ENCODE assay signal across 8 cellular contexts in the genomic region with DNA sequence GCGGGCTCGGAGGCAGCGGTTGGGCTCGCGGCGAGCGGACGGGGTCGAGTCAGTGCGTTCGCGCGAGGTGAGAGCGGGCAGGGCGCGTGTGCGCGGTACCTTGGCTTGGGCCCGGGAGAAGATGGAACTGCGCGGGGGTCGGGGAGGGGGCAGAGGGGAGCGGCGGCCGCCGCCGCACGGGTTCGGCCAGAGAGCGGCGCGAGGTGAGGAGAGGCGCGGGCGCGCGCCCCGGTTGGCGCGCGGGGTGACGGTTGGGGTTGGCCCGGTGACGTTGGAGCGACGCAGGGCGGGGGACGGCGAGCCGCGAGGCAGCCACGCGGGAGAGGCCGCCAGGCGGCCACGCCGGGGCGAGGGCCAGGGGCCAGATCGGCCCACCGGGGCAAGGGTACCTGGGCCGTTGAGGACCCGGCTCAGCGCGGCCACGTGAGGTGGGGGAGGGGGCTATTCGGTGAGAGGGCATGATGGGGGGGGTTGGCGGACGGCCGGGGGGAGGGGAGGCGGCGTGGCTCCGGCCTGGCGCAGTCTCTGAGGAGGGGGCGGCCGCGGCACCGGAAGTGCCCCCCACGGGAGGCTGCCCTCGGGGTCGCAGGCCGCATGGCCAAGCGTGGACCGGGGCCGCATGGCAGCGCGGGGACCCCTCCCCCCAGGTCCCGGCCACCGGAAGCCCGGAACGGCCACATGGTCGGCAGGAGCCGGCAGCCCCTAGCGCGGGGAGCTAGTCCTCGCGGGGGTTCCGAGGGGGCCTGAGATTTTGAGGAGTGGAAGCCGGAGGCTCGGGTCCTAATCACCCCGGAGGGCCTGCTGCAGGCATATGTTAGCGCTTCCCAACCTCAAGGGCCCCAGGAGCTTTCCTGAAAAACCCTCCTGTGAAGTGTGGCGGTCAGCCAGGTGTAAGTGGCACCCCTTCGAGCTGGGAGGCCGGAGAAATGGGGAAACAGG. TPM values are rescaled to one million over a fixed set of nuclear protein-coding genes. Genes with fewer than 3 reads are reported as not detected.
DNase-seq lines count a peak whose midpoint lies in the region; ATAC-seq, FAIRE-seq and TF ChIP-seq lines count a peak whose summit lies in the region.

No MANE protein-coding gene starts in this region.

- POLR2A ChIA-PET in activated B cell treated with CpG ODN at 0.5 μM for 24 hours (lab: Charles Lee): interaction anchor here (0.6 to 3.8 kb wide), 11 partner anchors 22 to 537 kb away, joined by 3 to 62 read pairs (median 7); partner anchors contain the start of genes ACAP1, CD68, NEURL4 and PHF23

- peak overlapping the region; percentile 83 to 96 for H3K9ac ChIP-seq in liver (ENCODE audit: low read depth in 1 of 2, low read length in 2 of 2)

- no peaks in the 10 kb centered on the region for H3K9me3 ChIP-seq in DOHH2 (ENCODE audit: control insufficient read depth, insufficient read depth, low read length)
- no peaks in the 10 kb centered on the region for H3K9me3 ChIP-seq in liver (ENCODE audit: control insufficient read depth in 4 of 4, low read length in 3 of 4)

- H3K4me1 Mint-ChIP-seq in activated B cell treated with CpG ODN at 0.5 μM for 24 hours: peaks cover 46% of the 10 kb centered on the region
- H3K4me1 Mint-ChIP-seq in dendritic cell treated with granulocyte-macrophage colony-stimulating factor and Interleukin-4, amounts not matched to agents 40 ng/mL and 50 ng/mL, for 4 days (ENCODE audit: low read depth): peaks cover 44% of the 10 kb centered on the region

- no peaks in the 10 kb centered on the region for H3K9me3 Mint-ChIP-seq in activated B cell treated with CpG ODN at 0.5 μM for 24 hours
- no peaks in the 10 kb centered on the region for H3K9me3 Mint-ChIP-seq in dendritic cell treated with granulocyte-macrophage colony-stimulating factor and Interleukin-4, amounts not matched to agents 40 ng/mL and 50 ng/mL, for 4 days

- H3K36me3 Mint-ChIP-seq in activated B cell treated with CpG ODN at 0.5 μM for 24 hours (ENCODE audit: low read depth): peaks cover 56% of the 10 kb centered on the region
- H3K36me3 Mint-ChIP-seq in dendritic cell treated with granulocyte-macrophage colony-stimulating factor and Interleukin-4, amounts not matched to agents 40 ng/mL and 50 ng/mL, for 4 days (ENCODE audit: low read depth): peaks cover 53% of the 10 kb centered on the region

- no peak for TF ChIP-seq RAD21 in liver (IDR thresholded peaks at IDR 0.05)

- H3K36me3 ChIP-seq in DOHH2 (ENCODE audit: control insufficient read depth, low read length) (peaks cover 54% of the 10 kb centered on the region), liver (ENCODE audit: control insufficient read depth in 4 of 4, insufficient read depth in 3 of 4, low read depth in 1 of 4, low read length in 3 of 4) (peaks cover 16 to 31% (median 28%) of the 10 kb centered on the region in 4 donors)

- H3K9me2 ChIP-seq in DOHH2 (replicated peaks; ENCODE audit: control insufficient read depth, low read length): no peaks in the 10 kb centered on the region

- peak overlapping the region; percentile 99 for H3K27ac Mint-ChIP-seq in activated B cell treated with CpG ODN at 0.5 μM for 24 hours
- peak overlapping the region; percentile 95 for H3K27ac Mint-ChIP-seq in dendritic cell treated with granulocyte-macrophage colony-stimulating factor and Interleukin-4, amounts not matched to agents 40 ng/mL and 50 ng/mL, for 4 days

- H3K4me1 ChIP-seq in DOHH2 (ENCODE audit: control insufficient read depth, low read length): peaks cover 36% of the 10 kb centered on the region
- H3K4me1 ChIP-seq in liver (ENCODE audit: control insufficient read depth in 4 of 4, insufficient read depth in 4 of 4, low read length in 3 of 4): peaks cover 7 to 33% (median 21%) of the 10 kb centered on the region in 4 donors

- H3K4me3 Mint-ChIP-seq in activated B cell treated with CpG ODN at 0.5 μM for 24 hours: peak overlapping the region; percentile 96
- peak overlapping the region; percentile 94 for H3K4me3 Mint-ChIP-seq in dendritic cell treated with granulocyte-macrophage colony-stimulating factor and Interleukin-4, amounts not matched to agents 40 ng/mL and 50 ng/mL, for 4 days

- WGBS in liver: under 1% methylated on average over 104 of the region's 104 CpGs

- H3K27ac ChIP-seq in DOHH2 (ENCODE audit: low read depth, low read length) (peak overlapping the region; percentile 87), liver (ENCODE audit: low read depth in 1 of 2, low read length in 2 of 2) (peak overlapping the region; percentile 96 to 99)

- peak; percentile 55 for DNase-seq in activated B cell treated with CpG ODN at 0.5 μM for 24 hours
- DNase-seq in stimulated activated CD8-positive, alpha-beta memory T cell treated with anti-CD3 and anti-CD28 coated beads, Interleukin-7, amount 100 ng/mL, for 4 hours (ENCODE audit: low read depth in 2 of 2): peak; percentile 17 to 41
- DNase-seq in GM19239 (ENCODE audit: insufficient read length, low spot score): no peak

- TF ChIP-seq CTCF in DOHH2 (IDR thresholded peaks at IDR 0.05; ENCODE audit: low read depth, low read length, poor library complexity, severe bottlenecking) (no peak), activated B cell treated with CpG ODN at 0.5 μM for 24 hours (IDR thresholded peaks at IDR 0.05) (no peak), liver (IDR thresholded peaks at IDR 0.05; ENCODE audit: low read depth, low read length, missing input control) (no peak)

- H3K27me3 Mint-ChIP-seq in activated B cell treated with CpG ODN at 0.5 μM for 24 hours: no peaks in the 10 kb centered on the region
- no peaks in the 10 kb centered on the region for H3K27me3 Mint-ChIP-seq in dendritic cell treated with granulocyte-macrophage colony-stimulating factor and Interleukin-4, amounts not matched to agents 40 ng/mL and 50 ng/mL, for 4 days

- peak overlapping the region; percentile 73 for H3K4me2 ChIP-seq in DOHH2 (ENCODE audit: low read length)

- intact Hi-C loops in activated B cell treated with CpG ODN at 0.5 μM for 24 hours (cut with micrococcal nuclease): loop anchor here (1.0 to 2.0 kb wide), 13 partner anchors 7 to 379 kb away; partner anchors contain the start of genes ELP5, GABARAP, GPS2 and NEURL4
- intact Hi-C loops in dendritic cell treated with granulocyte-macrophage colony-stimulating factor and Interleukin-4, amounts not matched to agents 40 ng/mL and 50 ng/mL, for 4 days (cut with micrococcal nuclease): loop anchor here (5.0 kb wide), 1 partner anchor 56 kb away; the partner anchor contains the start of genes CTDNEP1 and ELP5

- H3K79me2 ChIP-seq in DOHH2 (ENCODE audit: control insufficient read depth, low read length): peaks cover 49% of the 10 kb centered on the region

- peaks cover 50% of the 10 kb centered on the region for H3F3A ChIP-seq in DOHH2 (ENCODE audit: control insufficient read depth, insufficient read depth)

- H4K20me1 ChIP-seq in DOHH2 (ENCODE audit: control insufficient read depth, insufficient read depth, low read depth, low read length): peaks cover 28% of the 10 kb centered on the region

- CTCF ChIA-PET in activated B cell treated with CpG ODN at 0.5 μM for 24 hours (lab: Charles Lee): interaction anchor here (1.1 to 1.8 kb wide), 2 partner anchors 29 to 262 kb away, joined by 4 read pairs; partner anchors contain the start of gene ACAP1

- ATAC-seq in HG03442 (IDR thresholded peaks at IDR 0.05; ENCODE audit: unreplicated experiment): peak; percentile 6
- ATAC-seq in activated B cell treated with CpG ODN at 0.5 μM for 24 hours (ENCODE audit: low read depth): no peak
- no peak for ATAC-seq in GM18858 (IDR thresholded peaks at IDR 0.05; ENCODE audit: unreplicated experiment)

- no peaks in the 10 kb centered on the region for H3K27me3 ChIP-seq in DOHH2 (ENCODE audit: control insufficient read depth, low read length)
- H3K27me3 ChIP-seq in liver (ENCODE audit: control insufficient read depth in 4 of 4, insufficient read depth in 4 of 4, low read length in 3 of 4): no peaks in the 10 kb centered on the region

- no peak for FAIRE-seq in GM19239 (lab: Jason Lieb, UNC)

- peak overlapping the region; percentile 84 for H3K4me3 ChIP-seq in DOHH2 (ENCODE audit: low read length)
- H3K4me3 ChIP-seq in liver (ENCODE audit: low read depth in 1 of 3, low read length in 3 of 3): peak overlapping the region; percentile 92 to 95 (median 93)

TF ChIP-seq in liver, 16 proteins besides CTCF, POLR2A, EP300 and RAD21 (continues in another document):
- TF ChIP-seq HNF4A (conservative IDR thresholded peaks at IDR 0.05): no peak
- no peak for TF ChIP-seq SP1 (IDR thresholded peaks at IDR 0.05)
- no peak for TF ChIP-seq MAX (IDR thresholded peaks at IDR 0.05)
- no peak for TF ChIP-seq GABPA (IDR thresholded peaks at IDR 0.05 in 1 of 2, conservative IDR thresholded peaks at IDR 0.05 in 1 of 2)
- TF ChIP-seq FOXA1 (IDR thresholded peaks at IDR 0.05): no peak
- no peak for TF ChIP-seq HNF4G (IDR thresholded peaks at IDR 0.05)
- TF ChIP-seq ATF3 (IDR thresholded peaks at IDR 0.05): no peak
- TF ChIP-seq YY1 (IDR thresholded peaks at IDR 0.05): no peak

RNA-seq across cellular contexts. Expression of gene EIF5A, which starts 0.5 kb away (rescaled TPM):
- total RNA-seq in activated B cell treated with CpG ODN at 0.5 μM for 24 hours (656 and 664 TPM in 2 replicates), liver (100 to 1,000 TPM; 179 to 206 TPM)
- 100 to 1,000 TPM; 399 to 506 TPM for polyA plus RNA-seq in liver

RNA-seq across cellular contexts. Expression of gene GPS2, which starts 7.2 kb away (rescaled TPM):
- 105 and 115 TPM in 2 replicates for total RNA-seq in activated B cell treated with CpG ODN at 0.5 μM for 24 hours
- total RNA-seq in liver: 10 to 100 TPM; 20.8 TPM
- 10 to 100 TPM; 24.7 to 43.1 TPM for polyA plus RNA-seq in liver

RNA-seq across cellular contexts. Expression of gene YBX2, which starts 13.5 kb away (rescaled TPM):
- total RNA-seq in activated B cell treated with CpG ODN at 0.5 μM for 24 hours (0.16 TPM in 1 of 2 replicates, not detected in the other), liver (under 1 TPM; 0.61 to 0.75 TPM)
- under 1 TPM; 0.33 to 0.53 TPM for polyA plus RNA-seq in liver

RNA-seq across cellular contexts. Expression of gene NEURL4, which starts 21.2 kb away (rescaled TPM):
- total RNA-seq in activated B cell treated with CpG ODN at 0.5 μM for 24 hours: 52.8 and 60.1 TPM in 2 replicates
- total RNA-seq in liver: 10 to 100 TPM in 1 of 2 donors, 1 to 10 TPM in 1; 8.1 to 14.2 TPM
- 1 to 10 TPM in 1 of 2 donors, under 1 TPM in 1; 0.76 to 6.6 TPM for polyA plus RNA-seq in liver

RNA-seq across cellular contexts. Expression of gene SLC2A4, which starts 26.4 kb away (rescaled TPM):
- total RNA-seq in activated B cell treated with CpG ODN at 0.5 μM for 24 hours (not detected in 2 replicates), liver (10 to 100 TPM in 1 of 2 donors, 1 to 10 TPM in 1; 1.2 to 10.6 TPM)
- 1 to 10 TPM in 1 of 2 donors, under 1 TPM in 1; 0.42 to 1.9 TPM for polyA plus RNA-seq in liver
